In the genomic region with DNA sequence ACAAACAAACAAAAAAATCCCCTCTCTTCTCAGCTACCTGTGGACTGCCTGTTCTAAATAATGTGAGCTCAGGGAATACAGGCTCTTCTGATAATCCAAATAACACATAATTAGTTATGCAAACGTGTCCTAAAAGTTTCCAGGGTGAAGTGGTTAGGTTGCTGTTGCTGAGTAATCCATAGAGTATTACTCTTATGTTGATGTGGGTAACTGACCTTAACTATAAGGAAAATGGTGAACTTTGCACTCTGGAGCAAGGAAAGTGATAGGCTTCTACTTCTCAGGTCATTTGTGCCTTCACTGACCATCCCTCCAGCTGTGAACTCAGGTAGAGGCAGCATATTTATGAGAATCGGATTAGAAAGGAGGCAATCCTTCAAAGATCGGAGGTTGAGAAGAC, we compare ENCODE assay signal across 15 cellular contexts. TPM values are rescaled to one million over a fixed set of nuclear protein-coding genes. Genes with fewer than 3 reads are reported as not detected.
DNase-seq lines count a peak whose midpoint lies in the region; ATAC-seq lines count a peak whose summit lies in the region.
"Had no signal": no experiment of that assay in that cellular context is flagged by ENCODE, and none has a peak within 500 bp of the region (broad histone marks: within the 10 kb centered on the region; RNA-seq: fewer than 3 reads in every experiment).

No MANE protein-coding gene starts in this region.

- H3K36me3 ChIP-seq in ACC112 (ENCODE audit: insufficient read depth, low read length) = no peaks in the 10 kb centered on the region
- H3K36me3 ChIP-seq: cardiac muscle cell had no signal

- H3K4me1 Mint-ChIP-seq in activated naive CD8-positive, alpha-beta T cell (ENCODE audit: low read depth) = peaks cover 89% of the 10 kb centered on the region
- H3K4me1 Mint-ChIP-seq in natural killer cell treated with Interleukin-12 subunit alpha and Interleukin-12 subunit beta and Interleukin-15 and Interleukin-18, amount 100 ng/mL, for 72 hours (ENCODE audit: low read depth in 2 of 2) = peaks cover 66 to 79% of the 10 kb centered on the region in 2 donors

- no peaks in the 10 kb centered on the region for H3K9me3 Mint-ChIP-seq in activated naive CD8-positive, alpha-beta T cell (ENCODE audit: low read depth)
- H3K9me3 Mint-ChIP-seq in natural killer cell treated with Interleukin-12 subunit alpha and Interleukin-12 subunit beta and Interleukin-15 and Interleukin-18, amount 100 ng/mL, for 72 hours = no peaks in the 10 kb centered on the region

- H3K4me3 Mint-ChIP-seq in activated naive CD8-positive, alpha-beta T cell = peak overlapping the region; percentile 79
- peak overlapping the region; percentile 83 for H3K4me3 Mint-ChIP-seq in natural killer cell treated with Interleukin-12 subunit alpha and Interleukin-12 subunit beta and Interleukin-15 and Interleukin-18, amount 100 ng/mL, for 72 hours

- no peak overlapping the region for H2AFZ ChIP-seq in ACC112 (ENCODE audit: low read length, unreplicated experiment)
- H2AFZ ChIP-seq: parathyroid adenoma had no signal

- H3K36me3 Mint-ChIP-seq in activated naive CD8-positive, alpha-beta T cell = peaks cover 11% of the 10 kb centered on the region
- peaks cover 9% of the 10 kb centered on the region for H3K36me3 Mint-ChIP-seq in natural killer cell treated with Interleukin-12 subunit alpha and Interleukin-12 subunit beta and Interleukin-15 and Interleukin-18, amount 100 ng/mL, for 72 hours

- H3K27me3 Mint-ChIP-seq in activated naive CD8-positive, alpha-beta T cell = no peaks in the 10 kb centered on the region
- H3K27me3 Mint-ChIP-seq in natural killer cell treated with Interleukin-12 subunit alpha and Interleukin-12 subunit beta and Interleukin-15 and Interleukin-18, amount 100 ng/mL, for 72 hours = no peaks in the 10 kb centered on the region

- H3K27ac ChIP-seq in ACC112 (ENCODE audit: low read depth, low read length) = peak overlapping the region; percentile 93
- H3K27ac ChIP-seq: cardiac muscle cell, parathyroid adenoma had no signal

- no peak for DNase-seq in natural killer cell treated with Interleukin-12 subunit alpha and Interleukin-12 subunit beta and Interleukin-15 and Interleukin-18, amount 100 ng/mL, for 72 hours (ENCODE audit: low spot score)
- DNase-seq in Kasumi-1 (lab: John Stamatoyannopoulos, UW) = no peak
- DNase-seq in NCI-H146 treated with DMSO at 0.1 percent for 48 hours (lab: John Stamatoyannopoulos, UW; ENCODE audit: unreplicated experiment) = no peak
- DNase-seq in NCI-H1436 treated with DMSO at 0.1 percent for 48 hours (lab: John Stamatoyannopoulos, UW) = no peak
- no peak for DNase-seq in T1000 (lab: John Stamatoyannopoulos, UW)
- DNase-seq: H7; NCI-H1092; NCI-H446; RPMI8226; stimulated activated CD8-positive, alpha-beta memory T cell treated with anti-CD3 and anti-CD28 coated beads, Interleukin-4, amount 100 ng/mL, for 48 hours had no signal

- peak in 1 of 2 donors; percentile 45 for ATAC-seq in natural killer cell treated with Interleukin-12 subunit alpha and Interleukin-12 subunit beta and Interleukin-15 and Interleukin-18, amount 100 ng/mL, for 72 hours

- H3K4me3 ChIP-seq in ACC112 (ENCODE audit: low read depth, low read length) = no peak overlapping the region
- H3K4me3 ChIP-seq in GM08714 (ENCODE audit: low read length) = peak overlapping the region; percentile 27; the same call in 1 of the 2 replicates
- H3K4me3 ChIP-seq: cardiac muscle cell had no signal

- H3K4me1 ChIP-seq in ACC112 (ENCODE audit: control insufficient read depth, insufficient read depth, low read length, unreplicated experiment) = peaks cover 72% of the 10 kb centered on the region
- H3K4me1 ChIP-seq: parathyroid adenoma had no signal

- H3K27me3 ChIP-seq in ACC112 (ENCODE audit: insufficient read depth, low read length) = no peaks in the 10 kb centered on the region
- H3K27me3 ChIP-seq: cardiac muscle cell had no signal

- peak overlapping the region; percentile 97 for H3K27ac Mint-ChIP-seq in activated naive CD8-positive, alpha-beta T cell
- peak overlapping the region; percentile 90 to 94 for H3K27ac Mint-ChIP-seq in natural killer cell treated with Interleukin-12 subunit alpha and Interleukin-12 subunit beta and Interleukin-15 and Interleukin-18, amount 100 ng/mL, for 72 hours

- peaks cover 94% of the 10 kb centered on the region for H3K79me2 ChIP-seq in ACC112 (ENCODE audit: control insufficient read depth, insufficient read depth, low read length, unreplicated experiment)

RNA-seq across cellular contexts. Expression of a gene that starts 19.9 kb away (rescaled TPM):
- 100 to 1,000 TPM; 392 to 703 TPM for total RNA-seq in natural killer cell treated with Interleukin-12 subunit alpha and Interleukin-12 subunit beta and Interleukin-15 and Interleukin-18, amount 100 ng/mL, for 72 hours
